In genomic region chr13:85277753-85278152, GRCh38 we compare ENCODE assay signal across 13 cellular contexts.
A peak's percentile ranks its signal among the peaks of the same experiment; 100 is the strongest.
DNase-seq lines count a peak whose midpoint lies in the region; ATAC-seq and TF ChIP-seq lines count a peak whose summit lies in the region.
"Had no signal": no experiment of that assay in that cellular context is flagged by ENCODE, and none has a peak within 500 bp of the region (broad histone marks: within the 10 kb centered on the region; RNA-seq: fewer than 3 reads in every experiment).

No MANE protein-coding gene starts in this region.

- TF ChIP-seq RAD21 in Ishikawa (IDR thresholded peaks at IDR 0.05; ENCODE audit: low read depth), result no peak

- ATAC-seq in HG02884 (IDR thresholded peaks at IDR 0.05; ENCODE audit: unreplicated experiment) (no peak), HG03175 (IDR thresholded peaks at IDR 0.05; ENCODE audit: unreplicated experiment) (no peak), GM21390 (IDR thresholded peaks at IDR 0.05; ENCODE audit: unreplicated experiment) (no peak)

- H3K4me1 ChIP-seq in Peyer's patch, result no peaks in the 10 kb centered on the region
- H3K4me1 ChIP-seq: esophagus squamous epithelium, spleen had no signal

- H3K9me3 ChIP-seq in Peyer's patch, result no peaks in the 10 kb centered on the region
- H3K9me3 ChIP-seq: esophagus squamous epithelium had no signal

- no peak overlapping the region for H3K4me3 ChIP-seq in kidney epithelial cell (ENCODE audit: low read depth, low read length)
- no peak overlapping the region for H3K4me3 ChIP-seq in Peyer's patch
- H3K4me3 ChIP-seq: esophagus squamous epithelium, spleen had no signal

- TF ChIP-seq POLR2A in Peyer's patch (IDR thresholded peaks at IDR 0.05), result no peak

- no peak overlapping the region for H3K27ac ChIP-seq in Peyer's patch
- H3K27ac ChIP-seq: esophagus squamous epithelium, spleen, VCaP had no signal

- no peak for TF ChIP-seq EP300 in Ishikawa (IDR thresholded peaks at IDR 0.05; ENCODE audit: borderline replicate concordance)

- no peaks in the 10 kb centered on the region for H3K27me3 ChIP-seq in kidney epithelial cell (ENCODE audit: control insufficient read depth, insufficient read depth, low read length)
- H3K27me3 ChIP-seq in Peyer's patch, result no peaks in the 10 kb centered on the region
- H3K27me3 ChIP-seq: esophagus squamous epithelium, spleen had no signal

- no peak for TF ChIP-seq CTCF in kidney epithelial cell (IDR thresholded peaks at IDR 0.05; ENCODE audit: insufficient read depth, low read length, poor library complexity, severe bottlenecking)
- no peak for TF ChIP-seq CTCF in Peyer's patch (IDR thresholded peaks at IDR 0.05)

- DNase-seq in COLO829 (ENCODE audit: low spot score) (peak; percentile 40), amniotic stem cell (lab: John Stamatoyannopoulos, UW) (peak; percentile 5), kidney epithelial cell (ENCODE audit: low read depth) (peak; percentile 23), Peyer's patch (no peak)
- DNase-seq: esophagus squamous epithelium; NCI-H1694 treated with DMSO at 0.1 percent for 48 hours; spleen; stimulated activated naive CD4-positive, alpha-beta T cell treated with Interleukin-2 at 50 U/mL for 16 hours had no signal

- H3K36me3 ChIP-seq in kidney epithelial cell (ENCODE audit: control insufficient read depth, insufficient read depth, low read length), result no peaks in the 10 kb centered on the region
- H3K36me3 ChIP-seq in Peyer's patch, result no peaks in the 10 kb centered on the region
- H3K36me3 ChIP-seq: esophagus squamous epithelium, spleen had no signal

TF ChIP-seq in Ishikawa, 13 proteins besides CTCF, POLR2A, EP300 and RAD21:
- TF ChIP-seq TEAD4 (IDR thresholded peaks at IDR 0.05) (peak; percentile 25; the same call in 1 of the 2 replicates), NFIC (IDR thresholded peaks at IDR 0.05) (no peak)

Comparison
In these comparisons a context has a peak if more than half of its experiments do, and no peak if none do; other contexts are left out.
1. DNase-seq: peak in COLO829 (single experiment), amniotic stem cell (single experiment) and kidney epithelial cell (single experiment); none in Peyer's patch (0 of 3).